ENCODE assay signal across 9 cellular contexts in the genomic region with DNA sequence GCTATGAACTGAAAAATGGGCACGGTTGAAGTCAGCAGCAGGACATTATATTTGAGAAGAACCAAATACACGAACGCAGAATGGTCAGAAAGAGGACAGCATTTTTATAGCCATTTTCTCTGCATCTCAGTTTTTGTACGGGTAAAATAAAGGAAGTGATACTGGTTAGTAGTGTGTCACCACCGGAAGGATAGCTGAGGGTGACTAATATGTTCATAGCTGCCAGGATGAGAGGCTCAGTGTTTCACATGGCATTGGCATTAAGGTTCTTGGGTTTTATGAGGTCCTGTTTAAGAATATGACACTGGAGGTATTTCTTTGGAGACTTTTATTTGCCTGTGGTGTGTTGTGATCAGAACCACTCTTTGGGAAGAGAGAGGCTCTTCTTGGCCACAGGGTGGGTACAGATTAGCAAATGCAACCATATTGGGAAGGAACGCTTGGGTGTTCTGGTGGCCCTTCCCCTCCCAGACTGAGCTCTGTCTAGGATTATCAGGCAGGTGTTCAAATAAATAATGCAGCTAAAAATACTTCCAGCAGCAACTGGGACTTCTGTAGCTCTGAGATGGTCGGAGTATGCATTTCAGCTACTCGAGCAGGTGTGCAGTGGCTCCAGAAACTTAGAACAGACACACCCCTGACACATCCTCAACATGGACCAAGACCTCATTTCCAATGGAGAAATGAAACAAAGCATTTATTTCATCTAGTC.
DNase-seq lines count a peak whose midpoint lies in the region; ATAC-seq, FAIRE-seq and TF ChIP-seq lines count a peak whose summit lies in the region.
"Had no signal": no experiment of that assay in that cellular context is flagged by ENCODE, and none has a peak within 500 bp of the region (broad histone marks: within the 10 kb centered on the region; RNA-seq: fewer than 3 reads in every experiment).

No MANE protein-coding gene starts in this region.

- peaks cover 12% of the 10 kb centered on the region for H3K4me1 ChIP-seq in mucosa of descending colon (ENCODE audit: low read depth)

- ATAC-seq in GM18519 (IDR thresholded peaks at IDR 0.05; ENCODE audit: low FRiP score, unreplicated experiment): peak; percentile 92
- peak; percentile 79 for ATAC-seq in HG02870 (IDR thresholded peaks at IDR 0.05; ENCODE audit: unreplicated experiment)
- ATAC-seq in mucosa of descending colon: peak; percentile 41

- H3K9me3 Mint-ChIP-seq in chondrocyte (ENCODE audit: low read depth): no peaks in the 10 kb centered on the region

- H3K4me3 ChIP-seq in mucosa of descending colon: no peak overlapping the region

- H3K27ac Mint-ChIP-seq in chondrocyte (ENCODE audit: unreplicated experiment): no peak overlapping the region

- no peaks in the 10 kb centered on the region for H3K36me3 ChIP-seq in mucosa of descending colon (ENCODE audit: low read depth)

- TF ChIP-seq CTCF in mucosa of descending colon (IDR thresholded peaks at IDR 0.05): no peak
- no peak for TF ChIP-seq CTCF in chondrocyte (IDR thresholded peaks at IDR 0.05)

- intact Hi-C loops in mucosa of descending colon (cut with DNase I, micrococcal nuclease): no loop called here

- no peaks in the 10 kb centered on the region for H3K36me3 Mint-ChIP-seq in chondrocyte (ENCODE audit: low read depth)

- DNase-seq in RCC 7860 (ENCODE audit: low spot score) (peak; percentile 30), mucosa of descending colon (no peak), UCSD-AML1 (lab: John Stamatoyannopoulos, UW; ENCODE audit: unreplicated experiment) (no peak), kidney glomerular epithelial cell (lab: John Stamatoyannopoulos, UW) (no peak), chondrocyte (ENCODE audit: low spot score) (no peak), D341Med (ENCODE audit: low spot score) (no peak)

- no peaks in the 10 kb centered on the region for H3K9me3 ChIP-seq in mucosa of descending colon

- H3K27me3 Mint-ChIP-seq in chondrocyte (ENCODE audit: low read depth): no peaks in the 10 kb centered on the region

- no peak for FAIRE-seq in RCC 7860 (lab: Jason Lieb, UNC)
- FAIRE-seq: keratinocyte had no signal

- H3K4me1 Mint-ChIP-seq in chondrocyte (ENCODE audit: low read depth): peaks cover 22% of the 10 kb centered on the region

- no peak overlapping the region for H3K4me3 Mint-ChIP-seq in chondrocyte (ENCODE audit: unreplicated experiment)

Comparison
In these comparisons a context has a peak if more than half of its experiments do, and no peak if none do; other contexts are left out.
1. ATAC-seq: peak in every context shown above with its lines; median percentile 92 in GM18519; 79 in HG02870; 41 in mucosa of descending colon.